In the genomic region with DNA sequence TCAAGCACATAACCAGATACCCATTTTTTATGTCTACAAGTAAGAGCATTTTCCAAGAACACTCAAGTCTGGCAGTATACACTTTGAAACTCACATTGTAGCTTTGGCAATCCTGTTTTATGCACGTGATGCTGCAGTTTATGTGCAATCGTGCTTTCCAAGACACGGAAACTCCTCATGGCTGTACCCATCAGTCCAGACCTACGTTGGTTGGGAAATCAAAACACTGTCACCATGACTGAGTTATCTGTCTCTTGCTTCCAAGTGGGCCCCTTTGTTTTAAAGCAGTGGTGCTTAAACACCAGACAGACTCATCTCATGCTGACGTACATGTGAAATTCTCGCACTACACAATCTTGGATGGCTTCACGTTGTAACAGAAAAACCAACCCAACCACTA, we compare ENCODE assay signal across 17 cellular contexts.
DNase-seq lines count a peak whose midpoint lies in the region; ATAC-seq and TF ChIP-seq lines count a peak whose summit lies in the region.
"Had no signal": no experiment of that assay in that cellular context is flagged by ENCODE, and none has a peak within 500 bp of the region (broad histone marks: within the 10 kb centered on the region; RNA-seq: fewer than 3 reads in every experiment).

No MANE protein-coding gene starts in this region.

- no peak overlapping the region for H3K4me2 ChIP-seq in IMR-90 (ENCODE audit: low read depth, low read length)
- H3K4me2 ChIP-seq: BLaER1 had no signal

- DNase-seq in IMR-90 (no peak), amniotic epithelial cell (ENCODE audit: low read depth) (peak; percentile 96), lung (ENCODE audit: low spot score) (no peak), sigmoid colon (peak; percentile 72), ecto neural progenitor cell (ENCODE audit: low spot score) (no peak), retina (no peak)
- DNase-seq: 8988T; AML-193; Calu3; CD8-positive, alpha-beta memory T cell; DMS 273 treated with DMSO at 0.1 percent for 48 hours; HCEC 1CT; HFFc6 had no signal

- H3K9me1 ChIP-seq in IMR-90 (ENCODE audit: insufficient read depth, low read length) = peaks cover 11% of the 10 kb centered on the region; the same call in 1 of the 2 replicates

- H3K4me1 ChIP-seq in IMR-90 (ENCODE audit: control insufficient read depth, insufficient read depth, low read length) = peaks cover 5% of the 10 kb centered on the region
- H3K4me1 ChIP-seq in lung (ENCODE audit: control insufficient read depth in 2 of 2, insufficient read depth in 2 of 2, low read length in 2 of 2) = peaks cover 0 to 4% of the 10 kb centered on the region in 2 donors
- H3K4me1 ChIP-seq in sigmoid colon = peaks cover 0 to 6% (median 1%) of the 10 kb centered on the region in 4 donors
- H3K4me1 ChIP-seq: BLaER1 had no signal

- WGBS in IMR-90 (ENCODE audit: extremely low coverage in 2 of 2, insufficient read length in 1 of 2), 2 experiments = 77% methylated on average over 2 of the region's 7 CpGs; no CpG with 5 or more reads in 1 of the 2 experiments
- 93 to 94% methylated on average over 7 of the region's 7 CpGs for WGBS in lung, 2 donors
- WGBS in sigmoid colon, 2 donors = 88 to 92% methylated on average over 7 of the region's 7 CpGs

- H3K23ac ChIP-seq in IMR-90 (ENCODE audit: low read depth, low read length) = no peak overlapping the region

- H2BK5ac ChIP-seq in IMR-90 (ENCODE audit: low read depth, low read length, poor library complexity, severe bottlenecking) = no peak overlapping the region

- TF ChIP-seq EP300 in sigmoid colon (IDR thresholded peaks at IDR 0.05) = peak in 3 of 4 donors; percentile 34 to 83 (median 62)

- H3K27ac ChIP-seq in IMR-90 (ENCODE audit: insufficient read depth, low read length) (no peak overlapping the region), lung (ENCODE audit: low read depth in 1 of 2, low read length in 1 of 2) (no peak overlapping the region), sigmoid colon (peak overlapping the region in 2 of 4 donors; percentile 30 to 42)
- H3K27ac ChIP-seq: BLaER1 had no signal

- intact Hi-C loops in IMR-90 (cut with micrococcal nuclease) (no loop called here), sigmoid colon (cut with DNase I) (no loop called here)

- TF ChIP-seq RAD21 in IMR-90 (IDR thresholded peaks at IDR 0.05; ENCODE audit: low read length) = no peak

- H4K5ac ChIP-seq in IMR-90 (ENCODE audit: low read depth, low read length) = no peak overlapping the region

- no peak overlapping the region; the same call in 1 of the 2 replicates for H4K91ac ChIP-seq in IMR-90 (ENCODE audit: insufficient read depth, low read depth, low read length)

- in situ Hi-C loops in IMR-90 (cut with MboI; ENCODE audit: low sequenced_read_pairs) = loop anchor here (10.0 kb wide), 3 partner anchors 135 to 1955 kb away; a partner anchor contains a TSS

- POLR2A ChIA-PET in IMR-90 (lab: Charles Lee; ENCODE audit: unreplicated experiment) = no interaction called here

- no peak overlapping the region for H2BK120ac ChIP-seq in IMR-90 (ENCODE audit: low read depth, low read length)

- H3K4me3 ChIP-seq in IMR-90 (ENCODE audit: insufficient read depth, low read depth, low read length) = no peak overlapping the region
- peak overlapping the region; percentile 4 for H3K4me3 ChIP-seq in lung
- no peak overlapping the region for H3K4me3 ChIP-seq in sigmoid colon
- H3K4me3 ChIP-seq: BLaER1, GM12878 had no signal

- H4K20me1 ChIP-seq in IMR-90 (ENCODE audit: insufficient read depth, low read length) = no peaks in the 10 kb centered on the region
- H4K20me1 ChIP-seq: BLaER1 had no signal

- H3K27me3 ChIP-seq in IMR-90 (ENCODE audit: control insufficient read depth, insufficient read depth, low read length) (no peaks in the 10 kb centered on the region), lung (ENCODE audit: control insufficient read depth, insufficient read depth) (no peaks in the 10 kb centered on the region), sigmoid colon (no peaks in the 10 kb centered on the region)
- H3K27me3 ChIP-seq: BLaER1 had no signal

- no peak overlapping the region for H3K14ac ChIP-seq in IMR-90 (replicated peaks; ENCODE audit: low read depth, low read length)

- H3K9me3 ChIP-seq in IMR-90 (ENCODE audit: control insufficient read depth, insufficient read depth, low read length) = no peaks in the 10 kb centered on the region
- peaks cover 0 to 2% of the 10 kb centered on the region in 2 donors for H3K9me3 ChIP-seq in lung (ENCODE audit: control insufficient read depth in 2 of 2, insufficient read depth in 1 of 2, low read length in 1 of 2)
- no peaks in the 10 kb centered on the region for H3K9me3 ChIP-seq in sigmoid colon

- dilution Hi-C loops in IMR-90 (cut with HindIII; ENCODE audit: low sequenced_read_pairs, unreplicated experiment) = no loop called here

- no peak overlapping the region for H3K56ac ChIP-seq in IMR-90 (ENCODE audit: extremely low read depth, insufficient read depth, low read length)

- TF ChIP-seq CTCF in IMR-90 (conservative IDR thresholded peaks at IDR 0.05; ENCODE audit: low read depth, low read length) (no peak), lung (IDR thresholded peaks at IDR 0.05; ENCODE audit: control extremely low read depth, extremely low read depth) (no peak), sigmoid colon (IDR thresholded peaks at IDR 0.05) (no peak)

- CTCF ChIA-PET in IMR-90 (lab: Yijun Ruan, JAX) = interaction anchor here (1.0 kb wide), 1 partner anchor 140 kb away, joined by 3 read pairs; no protein-coding TSS in a partner anchor

- no peak overlapping the region for H2AFZ ChIP-seq in IMR-90 (replicated peaks; ENCODE audit: low read length, poor library complexity)

- no peaks in the 10 kb centered on the region for H3K79me1 ChIP-seq in IMR-90 (ENCODE audit: low read depth in 1 of 2, low read length in 2 of 2)

- H3K9ac ChIP-seq in IMR-90 (ENCODE audit: low read depth, low read length) = no peak overlapping the region
- H3K9ac ChIP-seq: BLaER1 had no signal

- ATAC-seq in IMR-90 (ENCODE audit: low read depth) (no peak), lung (ENCODE audit: insufficient read depth, low FRiP score) (no peak), GM18519 (IDR thresholded peaks at IDR 0.05; ENCODE audit: low FRiP score, unreplicated experiment) (no peak)
- ATAC-seq: GM12878, HepG2 had no signal

- H3K18ac ChIP-seq in IMR-90 (ENCODE audit: low read depth, low read length) = peak overlapping the region; percentile 27

- H2AK5ac ChIP-seq in IMR-90 (ENCODE audit: low read depth, low read length) = peak overlapping the region; percentile 47; the same call in 1 of the 2 replicates

- no peak overlapping the region for H2AK9ac ChIP-seq in IMR-90 (replicated peaks; ENCODE audit: low read depth, low read length, poor library complexity)

- H2BK15ac ChIP-seq in IMR-90 (ENCODE audit: low read depth, low read length) = peak overlapping the region; percentile 37; the same call in 1 of the 3 replicates

- BruUV-seq in IMR-90 (replicated peaks; lab: Mats Ljungman, UMichigan) = no TSS peak

- H4K8ac ChIP-seq in IMR-90 (ENCODE audit: low read depth in 2 of 2, low read length in 2 of 2) = no peak overlapping the region

- TF ChIP-seq POLR2A in IMR-90 (IDR thresholded peaks at IDR 0.05; ENCODE audit: low read depth, low read length) = no peak
- no peak for TF ChIP-seq POLR2A in sigmoid colon (IDR thresholded peaks at IDR 0.05)

- peak overlapping the region; percentile 20; the same call in 1 of the 2 replicates for H3K4ac ChIP-seq in IMR-90 (ENCODE audit: low read depth, low read length)

- H3K36me3 ChIP-seq in IMR-90 (ENCODE audit: control insufficient read depth, insufficient read depth, low read length) (no peaks in the 10 kb centered on the region), lung (ENCODE audit: control insufficient read depth in 2 of 2, insufficient read depth in 2 of 2, low read length in 2 of 2) (no peaks in the 10 kb centered on the region), sigmoid colon (no peaks in the 10 kb centered on the region)
- H3K36me3 ChIP-seq: BLaER1 had no signal

- 0 out of 2 replicates have a peak overlapping the region, but pooled peaks have one; percentile 2 for H2BK20ac ChIP-seq in IMR-90 (ENCODE audit: low read depth, low read length)

TF ChIP-seq in IMR-90, 13 proteins besides CTCF, POLR2A, EP300 and RAD21:
- no peak for TF ChIP-seq SMC3 (IDR thresholded peaks at IDR 0.05; ENCODE audit: low read depth, low read length)
- no peak for TF ChIP-seq MAZ (IDR thresholded peaks at IDR 0.05; ENCODE audit: borderline replicate concordance, low read depth, low read length)
- no peak for TF ChIP-seq CHD1 (IDR thresholded peaks at IDR 0.05; ENCODE audit: low read depth, low read length)
- no peak for TF ChIP-seq MAFK (IDR thresholded peaks at IDR 0.05; ENCODE audit: low read depth, low read length)
- TF ChIP-seq CEBPB (IDR thresholded peaks at IDR 0.05; ENCODE audit: low read depth, low read length) = no peak

Comparison
In these comparisons a context has a peak if more than half of its experiments do, and no peak if none do; other contexts are left out.
1. DNase-seq: peak in amniotic epithelial cell (single experiment) and sigmoid colon (single experiment); none in IMR-90 (single experiment), lung (single experiment), ecto neural progenitor cell (single experiment) and retina (single experiment).